In the genomic region with DNA sequence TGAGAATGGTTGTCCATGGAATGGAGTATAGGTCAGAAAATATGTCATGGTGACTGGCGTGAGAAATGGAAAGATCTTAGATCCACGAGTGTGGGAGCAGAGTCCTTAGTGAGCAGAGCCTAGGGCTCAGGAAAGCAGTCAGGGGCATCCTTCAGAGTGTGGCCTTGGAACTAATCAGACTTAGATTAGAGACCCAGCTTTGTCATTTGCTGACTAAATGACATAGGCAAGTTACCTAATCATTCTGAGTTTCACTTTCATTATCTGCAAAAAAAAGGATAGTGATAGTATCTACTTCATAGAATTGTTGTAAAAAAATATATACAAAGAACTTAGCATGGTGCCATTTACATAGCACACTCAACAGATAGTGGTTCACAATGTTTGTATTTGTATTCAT, we compare ENCODE assay signal across 32 cellular contexts.
"Had no signal": no experiment of that assay in that cellular context is flagged by ENCODE, and none has a peak within 500 bp of the region (broad histone marks: within the 10 kb centered on the region; RNA-seq: fewer than 3 reads in every experiment).

No MANE protein-coding gene starts in this region.

- H3K9me3 ChIP-seq: adrenal gland, neutrophil, ovary, right lobe of liver, thyroid gland, upper lobe of left lung, vagina had no signal

- DNase-seq: activated CD4-positive, alpha-beta T cell treated with anti-CD3 and anti-CD28 coated beads for 4 hours; activated CD4-positive, alpha-beta T cell treated with anti-CD3 and anti-CD28 coated beads, Interleukin-2, amount 50 U/mL, for 4 hours; activated CD8-positive, alpha-beta memory T cell treated with anti-CD3 and anti-CD28 coated beads for 24 hours; activated effector memory CD4-positive, alpha-beta T cell treated with Interleukin-2 at 50 U/mL for 16 hours; activated naive CD4-positive, alpha-beta T cell treated with Interleukin-2 at 50 U/mL for 16 hours; caudate nucleus; cortex of kidney; effector memory CD8-positive, alpha-beta T cell; erythroblast; head of caudate nucleus; hypothalamus; immature natural killer cell; kidney; left colon; mammary epithelial cell; naive B cell; nephron progenitor cell; ovary; right lobe of liver; stimulated activated CD4-positive, alpha-beta T cell treated with anti-CD3 and anti-CD28 coated beads, Interleukin-4, amount 100 ng/mL, for 1 hour; substantia nigra; T-helper 9 cell; thyroid gland; upper lobe of left lung had no signal

- H3K4me1 ChIP-seq: adrenal gland, right lobe of liver, thyroid gland, upper lobe of left lung, vagina had no signal

- H3K27ac ChIP-seq: adrenal gland, neutrophil, ovary, right lobe of liver, thyroid gland, upper lobe of left lung, vagina, VCaP had no signal

- H3K27ac Mint-ChIP-seq: activated naive CD8-positive, alpha-beta T cell; effector memory CD8-positive, alpha-beta T cell; immature natural killer cell; mesothelial cell of epicardium; naive B cell; nephron progenitor cell; progenitor cell of endocrine pancreas; stimulated activated naive CD8-positive, alpha-beta T cell treated with anti-CD3 and anti-CD28 coated beads, Interleukin-15, Interleukin-2, amounts not matched to agents 100 ng/mL and 50 ng/mL, for 24 hours had no signal

- ATAC-seq: effector memory CD8-positive, alpha-beta T cell; left colon; right lobe of liver had no signal

- H3K4me3 ChIP-seq: adrenal gland, ovary, right lobe of liver, thyroid gland, upper lobe of left lung, vagina had no signal

- H3K36me3 Mint-ChIP-seq: activated naive CD8-positive, alpha-beta T cell; immature natural killer cell; mesothelial cell of epicardium; naive B cell had no signal

- H3K4me3 Mint-ChIP-seq: activated naive CD8-positive, alpha-beta T cell; effector memory CD8-positive, alpha-beta T cell; immature natural killer cell; mesothelial cell of epicardium; naive B cell; nephron progenitor cell; stimulated activated naive CD8-positive, alpha-beta T cell treated with anti-CD3 and anti-CD28 coated beads, Interleukin-15, Interleukin-2, amounts not matched to agents 100 ng/mL and 50 ng/mL, for 24 hours had no signal

- H3K27me3 ChIP-seq: adrenal gland, neutrophil, ovary, right lobe of liver, thyroid gland, upper lobe of left lung, vagina had no signal

- H3K4me1 Mint-ChIP-seq: immature natural killer cell, mesothelial cell of epicardium, naive B cell, nephron progenitor cell had no signal

- H3K9me3 Mint-ChIP-seq: nephron progenitor cell had no signal

- H3K36me3 ChIP-seq: adrenal gland, neutrophil, ovary, right lobe of liver, thyroid gland, upper lobe of left lung, vagina had no signal
